Comparison of ENCODE assay signal across 7 cellular contexts in genomic region chr5:40681351-40682311, GRCh38. TPM values are rescaled to one million over a fixed set of nuclear protein-coding genes. Genes with fewer than 3 reads are reported as not detected.
DNase-seq lines count a peak whose midpoint lies in the region; ATAC-seq and TF ChIP-seq lines count a peak whose summit lies in the region.

No MANE protein-coding gene starts in this region.

- H3K9ac ChIP-seq in iPS-18a (ENCODE audit: low read length) = no peak overlapping the region

- H3K4me1 ChIP-seq in adrenal gland (replicated peaks in 1 of 2) (peaks cover 0 to 15% of the 10 kb centered on the region in 2 donors), iPS-18a (ENCODE audit: control insufficient read depth, low read depth, low read length) (peaks cover 14% of the 10 kb centered on the region), spleen (peaks cover 12 to 94% (median 75%) of the 10 kb centered on the region in 6 donors)

- H3K27ac ChIP-seq in adrenal gland (peak overlapping the region in 3 of 5 donors; percentile 72 to 90 (median 87)), iPS-18a (ENCODE audit: low read length) (no peak overlapping the region), spleen (peak overlapping the region; percentile 58 to 97 (median 90))

- peak; percentile 24 for ATAC-seq in GM21390 (IDR thresholded peaks at IDR 0.05; ENCODE audit: unreplicated experiment)

- 8 to 31% (median 15%) methylated on average over 9 to 71 of the region's 71 CpGs for WGBS in adrenal gland, 4 donors
- WGBS in spleen, 5 donors = 1 to 6% (median 2%) methylated on average over 51 to 71 of the region's 71 CpGs

- H3K9me3 ChIP-seq in adrenal gland (replicated peaks in 1 of 3) = no peaks in the 10 kb centered on the region
- H3K9me3 ChIP-seq in iPS-18a (ENCODE audit: control insufficient read depth, low read depth, low read length) = no peaks in the 10 kb centered on the region
- H3K9me3 ChIP-seq in spleen = no peaks in the 10 kb centered on the region

- no peaks in the 10 kb centered on the region for H3K36me3 ChIP-seq in adrenal gland (replicated peaks in 1 of 2)
- H3K36me3 ChIP-seq in iPS-18a (ENCODE audit: control insufficient read depth, low read depth, low read length) = no peaks in the 10 kb centered on the region
- H3K36me3 ChIP-seq in spleen = peaks cover 0 to 20% (median 0%) of the 10 kb centered on the region in 6 donors

- H3K4me3 ChIP-seq in adrenal gland (peak overlapping the region in 3 of 4 donors; percentile 12 to 76 (median 27)), iPS-18a (ENCODE audit: low read length) (peak overlapping the region; percentile 75), spleen (peak overlapping the region; percentile 43 to 91 (median 78))

- intact Hi-C loops in adrenal gland (cut with DNase I) (loop anchor here (10.0 kb wide), 2 partner anchors 737 to 1097 kb away; no protein-coding TSS in a partner anchor), spleen (cut with DNase I; ENCODE audit: low total_unique reads) (loop anchor here (10.0 kb wide), 2 partner anchors 317 to 657 kb away; no protein-coding TSS in a partner anchor)

- H3K27me3 ChIP-seq in adrenal gland = no peaks in the 10 kb centered on the region
- peaks cover 51% of the 10 kb centered on the region for H3K27me3 ChIP-seq in iPS-18a (ENCODE audit: control insufficient read depth, insufficient read depth, low read length)
- H3K27me3 ChIP-seq in spleen (replicated peaks in 1 of 7) = peaks cover 0 to 22% (median 0%) of the 10 kb centered on the region in 7 donors

- peak; percentile 84 for DNase-seq in NOMO-1 treated with DMSO at 0.1 percent for 48 hours (lab: John Stamatoyannopoulos, UW; ENCODE audit: unreplicated experiment)
- DNase-seq in adrenal gland = peak in 5 of 7 donors; percentile 17 to 72 (median 25)
- peak; percentile 93 for DNase-seq in spleen
- DNase-seq in cerebellar cortex (ENCODE audit: low spot score) = no peak
- no peak for DNase-seq in DMS153 treated with DMSO at 0.1 percent for 48 hours (lab: John Stamatoyannopoulos, UW; ENCODE audit: unreplicated experiment)

- TF ChIP-seq POLR2A in adrenal gland (IDR thresholded peaks at IDR 0.05) (peak in 1 of 2 donors; percentile 6), spleen (IDR thresholded peaks at IDR 0.05) (no peak)

- TF ChIP-seq CTCF in adrenal gland (IDR thresholded peaks at IDR 0.05) (no peak), spleen (IDR thresholded peaks at IDR 0.05 in 8 of 11, conservative IDR thresholded peaks at IDR 0.05 in 3 of 11) (peak in 1 of 11 experiments; percentile 9)

RNA-seq across cellular contexts. Expression of gene PTGER4, which starts 1.9 kb away (rescaled TPM):
- 10 to 100 TPM; 15.7 to 89.6 (median 33.8) TPM for total RNA-seq in adrenal gland
- 1 to 10 TPM; 3.4 to 5.2 (median 5.0) TPM for polyA plus RNA-seq in adrenal gland
- total RNA-seq in spleen = 100 to 1,000 TPM in 1 of 7 donors, 10 to 100 TPM in 6; 32.9 to 108 (median 36.9) TPM
- polyA plus RNA-seq in spleen = 1 to 10 TPM; 4.2 to 6.8 (median 6.3) TPM

Comparison
In these comparisons a context has a peak if more than half of its experiments do, and no peak if none do; other contexts are left out.
1. DNase-seq: peak in NOMO-1 treated with DMSO at 0.1 percent for 48 hours (single experiment), adrenal gland (5 of 7) and spleen (single experiment); none in cerebellar cortex (single experiment) and DMS153 treated with DMSO at 0.1 percent for 48 hours (single experiment).
2. H3K4me3 ChIP-seq: peak in every context shown above with its lines; median percentile 78 in spleen; 75 in iPS-18a; 27 in adrenal gland.